8 cellular contexts compared by ENCODE assay signal in the genomic region with DNA sequence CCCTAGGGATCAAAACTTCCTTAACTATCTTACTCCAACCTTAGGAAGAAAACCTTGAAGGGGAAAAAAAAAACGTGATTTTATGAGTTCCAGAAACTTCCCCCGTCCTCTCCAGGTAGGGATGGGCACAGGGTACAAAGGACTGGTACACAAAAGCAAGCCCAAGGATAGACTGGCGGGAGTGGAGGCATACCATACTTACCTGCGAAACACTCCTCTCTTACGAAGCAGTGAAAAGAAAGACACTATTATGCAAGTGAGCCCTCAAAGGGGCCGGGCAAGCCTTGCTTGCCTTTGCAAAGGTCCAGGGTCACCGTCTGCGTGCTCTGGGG. TPM values are rescaled to one million over a fixed set of nuclear protein-coding genes. Genes with fewer than 3 reads are reported as not detected.
DNase-seq lines count a peak whose midpoint lies in the region; ATAC-seq and TF ChIP-seq lines count a peak whose summit lies in the region.
"Had no signal": no experiment of that assay in that cellular context is flagged by ENCODE, and none has a peak within 500 bp of the region (broad histone marks: within the 10 kb centered on the region; RNA-seq: fewer than 3 reads in every experiment).

No MANE protein-coding gene starts in this region.

- H3K9me3 ChIP-seq in HUES64 (ENCODE audit: insufficient read depth, low read depth, low read length): no peaks in the 10 kb centered on the region
- H3K9me3 ChIP-seq in iPS-20b (ENCODE audit: insufficient read depth, low read depth, low read length): no peaks in the 10 kb centered on the region

- WGBS in HUES64: under 1% methylated on average over 6 of the region's 8 CpGs

- ATAC-seq in stimulated activated naive CD8-positive, alpha-beta T cell treated with anti-CD3 and anti-CD28 coated beads, Interleukin-15, amount 100 ng/mL, for 72 hours: peak; percentile 26
- no peak for ATAC-seq in HG03095 (IDR thresholded peaks at IDR 0.05; ENCODE audit: unreplicated experiment)

- peaks cover 8% of the 10 kb centered on the region for H3K4me1 Mint-ChIP-seq in stimulated activated naive CD8-positive, alpha-beta T cell treated with anti-CD3 and anti-CD28 coated beads, Interleukin-15, amount 100 ng/mL, for 72 hours

- H3K9ac ChIP-seq in HUES64 (ENCODE audit: low read depth, low read length) (peak overlapping the region; percentile 94), iPS-20b (ENCODE audit: low read depth, low read length) (peak overlapping the region; percentile 94)

- H3K4me3 ChIP-seq in HUES64 (ENCODE audit: low read length) (peak overlapping the region; percentile 77), astrocyte of the cerebellum (ENCODE audit: low read depth, low read length) (peak overlapping the region; percentile 54), iPS-20b (ENCODE audit: low read length) (peak overlapping the region; percentile 89)

- TF ChIP-seq CTCF in astrocyte of the cerebellum (IDR thresholded peaks at IDR 0.05; ENCODE audit: low read depth, low read length, missing control alignments): no peak

- in situ Hi-C loops in astrocyte of the cerebellum (cut with HindIII; ENCODE audit: low sequenced_read_pairs): loop anchor here (5.0 kb wide), 1 partner anchor 41 kb away; no protein-coding TSS in a partner anchor

- H3K36me3 ChIP-seq in HUES64 (ENCODE audit: insufficient read depth, low read length) (peaks cover 37% of the 10 kb centered on the region), iPS-20b (ENCODE audit: insufficient read depth, low read depth, low read length) (peaks cover 37% of the 10 kb centered on the region)

- H3K27me3 Mint-ChIP-seq in stimulated activated naive CD8-positive, alpha-beta T cell treated with anti-CD3 and anti-CD28 coated beads, Interleukin-15, amount 100 ng/mL, for 72 hours: peaks cover 15% of the 10 kb centered on the region

- H3K27me3 ChIP-seq in HUES64 (ENCODE audit: insufficient read depth, low read length) (no peaks in the 10 kb centered on the region), iPS-20b (ENCODE audit: insufficient read depth, low read length) (no peaks in the 10 kb centered on the region)

- peak overlapping the region; percentile 92 to 94 for H3K4me3 Mint-ChIP-seq in stimulated activated naive CD8-positive, alpha-beta T cell treated with anti-CD3 and anti-CD28 coated beads, Interleukin-15, amount 100 ng/mL, for 72 hours

- H3K9me3 Mint-ChIP-seq in stimulated activated naive CD8-positive, alpha-beta T cell treated with anti-CD3 and anti-CD28 coated beads, Interleukin-15, amount 100 ng/mL, for 72 hours: no peaks in the 10 kb centered on the region

- H3K27ac ChIP-seq in HUES64 (ENCODE audit: low read depth, low read length) (peak overlapping the region; percentile 79), iPS-20b (ENCODE audit: low read length) (peak overlapping the region; percentile 65)

- no peak overlapping the region for H3K27ac Mint-ChIP-seq in stimulated activated naive CD8-positive, alpha-beta T cell treated with anti-CD3 and anti-CD28 coated beads, Interleukin-15, amount 100 ng/mL, for 72 hours

- 0 out of 2 replicates have a peak, but pooled peaks cover 5% of the 10 kb centered on the region for H3K4me1 ChIP-seq in HUES64 (ENCODE audit: insufficient read depth, low read length)
- H3K4me1 ChIP-seq in iPS-20b (ENCODE audit: insufficient read depth, low read length): 0 out of 2 replicates have a peak, but pooled peaks cover 4% of the 10 kb centered on the region

- no peak for DNase-seq in astrocyte of the cerebellum (ENCODE audit: low read depth)
- no peak for DNase-seq in stimulated activated naive CD8-positive, alpha-beta T cell treated with anti-CD3 and anti-CD28 coated beads, Interleukin-15, amount 100 ng/mL, for 72 hours
- no peak for DNase-seq in ureter (ENCODE audit: low spot score)
- no peak for DNase-seq in GOT3 (lab: John Stamatoyannopoulos, UW)

RNA-seq across cellular contexts. Expression of a gene that starts 0.7 kb away (rescaled TPM):
- polyA plus RNA-seq in HUES64 (2013, experiment 1 of 2): 62.2 TPM
- 72.5 TPM for polyA plus RNA-seq in HUES64 (2013, experiment 2 of 2)
- 115 TPM for total RNA-seq in ureter

RNA-seq across cellular contexts. Expression of a gene that starts 8.0 kb away (rescaled TPM):
- 0.80 TPM for polyA plus RNA-seq in HUES64 (2013, experiment 1 of 2)
- polyA plus RNA-seq in HUES64 (2013, experiment 2 of 2): 0.51 TPM
- 89.0 TPM for total RNA-seq in ureter

RNA-seq across cellular contexts. Expression of a gene that starts 51.2 kb away (rescaled TPM):
- polyA plus RNA-seq in HUES64 (2013, experiment 1 of 2): 3.8 TPM
- 4.7 TPM for polyA plus RNA-seq in HUES64 (2013, experiment 2 of 2)
- total RNA-seq in ureter: not detected
- total RNA-seq: NCI-H460 had no signal
